Comparison of ENCODE assay signal across 8 cellular contexts in the genomic region with DNA sequence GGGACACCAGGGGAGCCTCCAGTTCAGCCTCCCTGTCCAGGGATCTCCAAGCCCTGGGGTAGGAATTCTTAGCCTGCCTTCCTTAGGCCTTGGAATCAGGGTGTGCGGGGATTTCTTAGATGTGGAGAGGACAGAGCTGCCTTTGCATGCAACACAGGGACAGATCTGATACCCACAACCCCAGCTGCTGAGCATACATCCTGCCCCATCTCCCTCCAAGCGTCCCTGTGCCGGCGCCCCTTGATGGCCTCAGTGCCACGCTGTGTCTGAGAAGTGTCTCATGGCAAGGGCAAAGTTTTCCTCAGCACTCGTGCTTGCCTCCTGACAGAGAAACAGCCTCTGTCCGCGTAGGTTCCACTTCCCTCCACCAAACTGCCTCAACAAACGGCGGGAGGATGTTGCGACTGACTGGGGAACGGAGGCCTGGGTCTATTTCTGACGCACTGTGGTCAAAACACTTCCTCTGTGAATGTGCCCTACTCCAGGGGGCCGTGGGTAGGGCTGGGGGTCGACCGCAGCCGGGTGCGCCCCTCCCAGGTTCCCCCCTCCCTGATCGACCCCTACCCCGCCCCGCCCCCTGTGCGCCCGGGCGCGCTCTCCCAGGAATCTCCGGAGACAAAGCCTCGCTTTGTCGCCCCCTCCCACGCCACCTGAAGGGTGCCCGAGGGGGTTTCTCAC. TPM values are rescaled to one million over a fixed set of nuclear protein-coding genes. Genes with fewer than 3 reads are reported as not detected.
DNase-seq lines count a peak whose midpoint lies in the region; ATAC-seq and TF ChIP-seq lines count a peak whose summit lies in the region.

No MANE protein-coding gene starts in this region.

- H3K36me3 ChIP-seq in OCI-LY7 (ENCODE audit: insufficient read depth, low read length), result peaks cover 37% of the 10 kb centered on the region
- H3K36me3 ChIP-seq in aorta (ENCODE audit: control insufficient read depth in 1 of 2, insufficient read depth in 2 of 2, low read length in 1 of 2), result no peaks in the 10 kb centered on the region

- DNase-seq in OCI-LY7 (ENCODE audit: low spot score) (peak; percentile 89), foreskin fibroblast (peak in 1 of 2 donors; percentile 54), pons (ENCODE audit: low spot score) (peak; percentile 81), aorta (peak in 1 of 2 donors; percentile 84), omental fat pad (ENCODE audit: low spot score) (no peak)
- peak; percentile 72 to 77 for DNase-seq in activated T-cell treated with anti-CD3 and anti-CD28 coated beads, Interleukin-2, amount 50 U/mL, for 72 hours

- H3K9me3 ChIP-seq in OCI-LY7 (ENCODE audit: low read length) (no peaks in the 10 kb centered on the region), aorta (ENCODE audit: control insufficient read depth, low read length) (no peaks in the 10 kb centered on the region)

- peak overlapping the region; percentile 64 for H3K27ac Mint-ChIP-seq in activated T-cell treated with anti-CD3 and anti-CD28 coated beads, Interleukin-2, amount 50 U/mL, for 72 hours

- no peak overlapping the region for H2AFZ ChIP-seq in OCI-LY7 (ENCODE audit: low read length)

- H3K36me3 Mint-ChIP-seq in activated T-cell treated with anti-CD3 and anti-CD28 coated beads, Interleukin-2, amount 50 U/mL, for 72 hours (ENCODE audit: insufficient read depth in 2 of 2), result peaks cover 3 to 7% of the 10 kb centered on the region in 2 donors

- no peaks in the 10 kb centered on the region for H3K9me2 ChIP-seq in OCI-LY7 (ENCODE audit: insufficient read depth, low read length)

- BruUV-seq in OCI-LY7 (replicated peaks; lab: Mats Ljungman, UMichigan), result no TSS peak

- peak overlapping the region; percentile 99 for H3K4me2 ChIP-seq in OCI-LY7 (ENCODE audit: low read length)

- ATAC-seq in GM18517 (IDR thresholded peaks at IDR 0.05; ENCODE audit: unreplicated experiment), result peak; percentile 28
- ATAC-seq in HG02870 (IDR thresholded peaks at IDR 0.05; ENCODE audit: unreplicated experiment), result peak; percentile 29
- peak; percentile 55 to 57 for ATAC-seq in activated T-cell treated with anti-CD3 and anti-CD28 coated beads, Interleukin-2, amount 50 U/mL, for 72 hours (replicated peaks in 1 of 2)
- peak; percentile 33 for ATAC-seq in aorta (ENCODE audit: low FRiP score)
- no peak for ATAC-seq in omental fat pad (ENCODE audit: low FRiP score)

- H3K79me2 ChIP-seq in OCI-LY7 (ENCODE audit: insufficient read depth, low read depth, low read length), result peaks cover 28% of the 10 kb centered on the region; the same call in 1 of the 2 replicates

- CTCF ChIA-PET in OCI-LY7 (lab: Charles Lee; ENCODE audit: unreplicated experiment), result interaction anchor here (0.6 to 0.7 kb wide), 2 partner anchors 116 to 236 kb away, joined by 3 read pairs; a partner anchor contains a TSS

- WGBS in aorta, 2 donors, result 8 to 12% methylated on average over 29 to 30 of the region's 30 CpGs

- POLR2A ChIA-PET in OCI-LY7 (lab: Charles Lee), result interaction anchor here (0.6 to 6.4 kb wide), 5 partner anchors 11 to 95 kb away, joined by 3 to 64 read pairs (median 11); a partner anchor contains a TSS

- H3K27me3 Mint-ChIP-seq in activated T-cell treated with anti-CD3 and anti-CD28 coated beads, Interleukin-2, amount 50 U/mL, for 72 hours (ENCODE audit: low read depth), result no peaks in the 10 kb centered on the region

- H3K4me1 Mint-ChIP-seq in activated T-cell treated with anti-CD3 and anti-CD28 coated beads, Interleukin-2, amount 50 U/mL, for 72 hours (ENCODE audit: low read depth), result peaks cover 65% of the 10 kb centered on the region

- H3K27ac ChIP-seq in OCI-LY7 (ENCODE audit: low read depth, low read length, poor library complexity, severe bottlenecking) (peak overlapping the region; percentile 99), aorta (ENCODE audit: low read depth in 1 of 2, low read length in 2 of 2) (no peak overlapping the region)

- H3K4me3 Mint-ChIP-seq in activated T-cell treated with anti-CD3 and anti-CD28 coated beads, Interleukin-2, amount 50 U/mL, for 72 hours, result peak overlapping the region; percentile 86 to 99

- H4K20me1 ChIP-seq in OCI-LY7 (ENCODE audit: insufficient read depth, low read length), result no peaks in the 10 kb centered on the region

- no peaks in the 10 kb centered on the region for H3K9me3 Mint-ChIP-seq in activated T-cell treated with anti-CD3 and anti-CD28 coated beads, Interleukin-2, amount 50 U/mL, for 72 hours

- H3K4me1 ChIP-seq in OCI-LY7 (ENCODE audit: insufficient read depth, low read length, poor library complexity, severe bottlenecking), result peaks cover 82% of the 10 kb centered on the region
- H3K4me1 ChIP-seq in aorta (ENCODE audit: control insufficient read depth in 1 of 2, insufficient read depth in 2 of 2, low read length in 2 of 2), result no peaks in the 10 kb centered on the region

- intact Hi-C loops in OCI-LY7 (cut with micrococcal nuclease; ENCODE audit: unreplicated experiment) (loop anchor here (1.0 to 10.0 kb wide), 5 partner anchors 14 to 360 kb away; a partner anchor contains a TSS), aorta (cut with DNase I) (no loop called here)

- H3K4me3 ChIP-seq in OCI-LY7 (ENCODE audit: low read depth, low read length, poor library complexity, severe bottlenecking) (peak overlapping the region; percentile 82), foreskin fibroblast (ENCODE audit: low read depth in 1 of 2, low read length in 2 of 2) (peak overlapping the region; percentile 93 to 97), aorta (ENCODE audit: low read length in 2 of 2) (peak overlapping the region; percentile 62 to 78)

- TF ChIP-seq CTCF in OCI-LY7 (conservative IDR thresholded peaks at IDR 0.05; ENCODE audit: low read length) (0 out of 2 replicates have a peak, but pooled peaks have one; percentile 19), foreskin fibroblast (IDR thresholded peaks at IDR 0.05; ENCODE audit: low read depth, low read length) (no peak), omental fat pad (IDR thresholded peaks at IDR 0.05) (no peak)

- H3K27me3 ChIP-seq in aorta (ENCODE audit: control insufficient read depth in 1 of 2, insufficient read depth in 2 of 2, low read length in 1 of 2), result no peaks in the 10 kb centered on the region

RNA-seq across cellular contexts. Expression of a gene that starts 0.9 kb away (rescaled TPM):
- 69.2 and 79.5 TPM in 2 replicates for total RNA-seq in OCI-LY7 (2014; rRNA removed; shearing (Covaris generic))
- total RNA-seq in OCI-LY7 (2022), result 101 and 108 TPM in 2 replicates
- 10 to 100 TPM; 70.4 to 76.7 TPM for total RNA-seq in activated T-cell treated with anti-CD3 and anti-CD28 coated beads, Interleukin-2, amount 50 U/mL, for 72 hours
- 10 to 100 TPM; 48.8 to 60.8 TPM for total RNA-seq in aorta
- polyA plus RNA-seq in aorta, result 100 to 1,000 TPM in 1 of 2 donors, 10 to 100 TPM in 1; 32.4 to 199 TPM
- 10 to 100 TPM; 14.0 to 48.7 (median 30.2) TPM for total RNA-seq in omental fat pad

RNA-seq across cellular contexts. Expression of a gene that starts 14.1 kb away (rescaled TPM):
- total RNA-seq in OCI-LY7 (2014; rRNA removed; shearing (Covaris generic)), result 18.4 and 24.4 TPM in 2 replicates
- total RNA-seq in OCI-LY7 (2022) (14.3 and 15.9 TPM in 2 replicates), aorta (1 to 10 TPM; 6.6 to 9.5 TPM), omental fat pad (10 to 100 TPM; 10.2 to 16.2 (median 10.7) TPM)
- total RNA-seq in activated T-cell treated with anti-CD3 and anti-CD28 coated beads, Interleukin-2, amount 50 U/mL, for 72 hours, result 1 to 10 TPM; 6.7 to 8.8 TPM
- 10 to 100 TPM in 1 of 2 donors, 1 to 10 TPM in 1; 2.5 to 10.6 TPM for polyA plus RNA-seq in aorta

RNA-seq across cellular contexts. Expression of a gene that starts 14.2 kb away (rescaled TPM):
- 0.15 and 1.6 TPM in 2 replicates for total RNA-seq in OCI-LY7 (2014; rRNA removed; shearing (Covaris generic))
- 1.3 and 1.7 TPM in 2 replicates for total RNA-seq in OCI-LY7 (2022)
- total RNA-seq in activated T-cell treated with anti-CD3 and anti-CD28 coated beads, Interleukin-2, amount 50 U/mL, for 72 hours, result under 1 TPM; 0.17 to 0.56 TPM
- 1 to 10 TPM; 1.0 to 1.5 TPM for total RNA-seq in aorta
- polyA plus RNA-seq in aorta, result 1 to 10 TPM; 1.8 to 2.7 TPM
- 1 to 10 TPM; 2.3 to 7.4 (median 4.1) TPM for total RNA-seq in omental fat pad

RNA-seq across cellular contexts. Expression of a gene that starts 28.4 kb away (rescaled TPM):
- total RNA-seq in OCI-LY7 (2014; rRNA removed; shearing (Covaris generic)), result 13.7 and 15.3 TPM in 2 replicates
- 15.8 and 17.0 TPM in 2 replicates for total RNA-seq in OCI-LY7 (2022)
- total RNA-seq in activated T-cell treated with anti-CD3 and anti-CD28 coated beads, Interleukin-2, amount 50 U/mL, for 72 hours, result 10 to 100 TPM; 14.2 to 15.9 TPM
- 1 to 10 TPM; 6.8 to 8.3 TPM for total RNA-seq in aorta
- 1 to 10 TPM; 2.0 to 3.1 TPM for polyA plus RNA-seq in aorta
- 1 to 10 TPM; 4.7 to 9.8 (median 6.9) TPM for total RNA-seq in omental fat pad
